ENCODE assay signal across 9 cellular contexts in genomic region chr11:45930031-45930794, GRCh38. TPM values are rescaled to one million over a fixed set of nuclear protein-coding genes. Genes with fewer than 3 reads are reported as not detected.
A peak's percentile ranks its signal among the peaks of the same experiment; 100 is the strongest.
DNase-seq lines count a peak whose midpoint lies in the region; ATAC-seq, FAIRE-seq and TF ChIP-seq lines count a peak whose summit lies in the region.
"Had no signal": no experiment of that assay in that cellular context is flagged by ENCODE, and none has a peak within 500 bp of the region (broad histone marks: within the 10 kb centered on the region; RNA-seq: fewer than 3 reads in every experiment).

No MANE protein-coding gene starts in this region.

- peak overlapping the region; percentile 32 for H3K4me3 Mint-ChIP-seq in activated naive CD8-positive, alpha-beta T cell treated with anti-CD3 and anti-CD28 coated beads for 36 hours
- peak overlapping the region; percentile 72 for H3K4me3 Mint-ChIP-seq in natural killer cell

- H3K27ac Mint-ChIP-seq in activated naive CD8-positive, alpha-beta T cell treated with anti-CD3 and anti-CD28 coated beads for 36 hours = peak overlapping the region; percentile 72
- peak overlapping the region; percentile 86 to 95 for H3K27ac Mint-ChIP-seq in natural killer cell

- intact Hi-C loops in natural killer cell (cut with micrococcal nuclease) = no loop called here

- FAIRE-seq in urothelium cell line (lab: Jason Lieb, UNC) = no peak

- peaks cover 19% of the 10 kb centered on the region for H3K4me1 Mint-ChIP-seq in activated naive CD8-positive, alpha-beta T cell treated with anti-CD3 and anti-CD28 coated beads for 36 hours
- peaks cover 30% of the 10 kb centered on the region in 2 donors for H3K4me1 Mint-ChIP-seq in natural killer cell

- no peaks in the 10 kb centered on the region for H3K36me3 Mint-ChIP-seq in activated naive CD8-positive, alpha-beta T cell treated with anti-CD3 and anti-CD28 coated beads for 36 hours
- H3K36me3 Mint-ChIP-seq in natural killer cell = no peaks in the 10 kb centered on the region

- TF ChIP-seq CTCF in natural killer cell (IDR thresholded peaks at IDR 0.05) = no peak

- H3K27me3 Mint-ChIP-seq in activated naive CD8-positive, alpha-beta T cell treated with anti-CD3 and anti-CD28 coated beads for 36 hours = no peaks in the 10 kb centered on the region
- no peaks in the 10 kb centered on the region for H3K27me3 Mint-ChIP-seq in natural killer cell (ENCODE audit: low read depth in 2 of 2)

- DNase-seq in DMS153 treated with DMSO at 0.1 percent for 48 hours (lab: John Stamatoyannopoulos, UW; ENCODE audit: unreplicated experiment) (peak; percentile 82), NCI-H510A (lab: John Stamatoyannopoulos, UW) (peak; percentile 59), natural killer cell (no peak), urothelium cell line (ENCODE audit: low spot score) (no peak), pons (ENCODE audit: low spot score) (no peak)
- DNase-seq in activated naive CD8-positive, alpha-beta T cell treated with anti-CD3 and anti-CD28 coated beads for 36 hours = peak; percentile 34

- peak; percentile 96 for ATAC-seq in GM19395 (IDR thresholded peaks at IDR 0.05; ENCODE audit: unreplicated experiment)
- peak; percentile 84 for ATAC-seq in HG03159 (IDR thresholded peaks at IDR 0.05; ENCODE audit: unreplicated experiment)
- ATAC-seq in natural killer cell = peak; percentile 77 to 86 (median 85)
- ATAC-seq: right lobe of liver had no signal

- H3K9me3 Mint-ChIP-seq in activated naive CD8-positive, alpha-beta T cell treated with anti-CD3 and anti-CD28 coated beads for 36 hours = no peaks in the 10 kb centered on the region
- H3K9me3 Mint-ChIP-seq in natural killer cell = no peaks in the 10 kb centered on the region

RNA-seq across cellular contexts. Expression of gene LARGE2, which starts 7.8 kb away (rescaled TPM):
- total RNA-seq in activated naive CD8-positive, alpha-beta T cell treated with anti-CD3 and anti-CD28 coated beads for 36 hours = 1 to 10 TPM; 1.2 to 1.5 TPM
- 1 to 10 TPM in 2 of 3 donors, under 1 TPM in 1; 0.40 to 1.7 (median 1.0) TPM for total RNA-seq in natural killer cell

RNA-seq across cellular contexts. Expression of gene PEX16, which starts 12.5 kb away (rescaled TPM):
- total RNA-seq in activated naive CD8-positive, alpha-beta T cell treated with anti-CD3 and anti-CD28 coated beads for 36 hours = 10 to 100 TPM; 34.8 to 43.5 TPM
- 10 to 100 TPM; 61.3 to 75.8 (median 67.6) TPM for total RNA-seq in natural killer cell

RNA-seq across cellular contexts. Expression of gene FREY1, which starts 23.1 kb away (rescaled TPM):
- under 1 TPM; 0.60 to 0.80 TPM for total RNA-seq in activated naive CD8-positive, alpha-beta T cell treated with anti-CD3 and anti-CD28 coated beads for 36 hours
- total RNA-seq in natural killer cell = 1 to 10 TPM; 3.7 to 6.8 (median 3.9) TPM

RNA-seq across cellular contexts. Expression of gene MAPK8IP1, which starts 44.8 kb away (rescaled TPM):
- under 1 TPM; 0.54 to 0.56 TPM for total RNA-seq in activated naive CD8-positive, alpha-beta T cell treated with anti-CD3 and anti-CD28 coated beads for 36 hours
- 10 to 100 TPM in 2 of 3 donors, 1 to 10 TPM in 1; 9.7 to 21.5 (median 13.9) TPM for total RNA-seq in natural killer cell

Comparison
In these comparisons a context has a peak if more than half of its experiments do, and no peak if none do; other contexts are left out.
1. DNase-seq: peak in DMS153 treated with DMSO at 0.1 percent for 48 hours (single experiment), NCI-H510A (single experiment) and activated naive CD8-positive, alpha-beta T cell treated with anti-CD3 and anti-CD28 coated beads for 36 hours (single experiment); none in natural killer cell (single experiment), urothelium cell line (single experiment) and pons (single experiment).
2. Peak in every context shown above with its lines, with median percentiles within 50 percentile points of each other: ATAC-seq.